24 cellular contexts compared by ENCODE assay signal in the genomic region with DNA sequence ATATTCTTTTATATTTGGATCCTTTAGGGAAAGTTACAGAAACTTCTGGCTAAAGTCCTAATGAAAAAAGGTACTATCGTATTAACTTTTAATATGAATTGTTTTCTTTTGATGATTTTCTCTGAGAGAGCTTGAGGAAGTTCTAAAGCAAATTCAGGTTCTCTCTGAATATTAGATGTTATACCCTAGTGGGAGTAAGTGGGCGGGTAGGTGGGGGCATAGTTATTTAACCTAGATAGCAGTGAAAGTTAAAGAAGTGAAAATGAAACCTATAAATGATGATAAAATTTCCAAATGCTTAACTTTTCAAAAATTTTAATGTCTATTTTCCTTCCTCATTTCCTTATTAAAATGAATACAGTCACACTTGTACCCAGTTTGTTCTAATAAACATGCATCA. TPM values are rescaled to one million over a fixed set of nuclear protein-coding genes. Genes with fewer than 3 reads are reported as not detected.
A peak's percentile ranks its signal among the peaks of the same experiment; 100 is the strongest.
DNase-seq lines count a peak whose midpoint lies in the region; ATAC-seq, FAIRE-seq and TF ChIP-seq lines count a peak whose summit lies in the region.
"Had no signal": no experiment of that assay in that cellular context is flagged by ENCODE, and none has a peak within 500 bp of the region (broad histone marks: within the 10 kb centered on the region; RNA-seq: fewer than 3 reads in every experiment).

No MANE protein-coding gene starts in this region.

- H3K4me3 Mint-ChIP-seq in MCF 10A (ENCODE audit: unreplicated experiment) (no peak overlapping the region), astrocyte (ENCODE audit: unreplicated experiment) (no peak overlapping the region)
- H3K4me3 Mint-ChIP-seq: GM23338, H9, IgD-negative memory B cell had no signal

- H3K4me3 ChIP-seq in breast epithelium = no peak overlapping the region
- H3K4me3 ChIP-seq in astrocyte (ENCODE audit: insufficient read depth, low read depth, low read length) = no peak overlapping the region
- no peak overlapping the region for H3K4me3 ChIP-seq in keratinocyte (ENCODE audit: control insufficient read depth in 2 of 3, extremely low read depth in 1 of 3, insufficient read depth in 2 of 3, low read depth in 1 of 3, low read length in 3 of 3)
- H3K4me3 ChIP-seq in colonic mucosa = no peak overlapping the region
- H3K4me3 ChIP-seq: GM23338 had no signal

- TF ChIP-seq CTCF in MCF 10A (IDR thresholded peaks at IDR 0.05; ENCODE audit: unreplicated experiment) (no peak), breast epithelium (IDR thresholded peaks at IDR 0.05) (no peak), astrocyte (IDR thresholded peaks at IDR 0.05; ENCODE audit: insufficient read depth, low read depth, low read length) (no peak), keratinocyte (optimal IDR thresholded peaks at IDR 0.05 in 1 of 3, IDR thresholded peaks at IDR 0.05 in 1 of 3, conservative IDR thresholded peaks at IDR 0.05 in 1 of 3; ENCODE audit: extremely low read depth in 1 of 3, insufficient read depth in 2 of 3, low read length in 3 of 3) (no peak), colonic mucosa (IDR thresholded peaks at IDR 0.05) (no peak)

- no peak overlapping the region for H3K4me2 ChIP-seq in astrocyte (ENCODE audit: low read length)
- H3K4me2 ChIP-seq in keratinocyte (ENCODE audit: control insufficient read depth, extremely low read depth, insufficient read depth, low read depth, low read length) = no peak overlapping the region
- H3K4me2 ChIP-seq: GM23338 had no signal

- no peaks in the 10 kb centered on the region for H4K20me1 ChIP-seq in astrocyte (ENCODE audit: insufficient read depth, low read length)
- no peaks in the 10 kb centered on the region for H4K20me1 ChIP-seq in keratinocyte (ENCODE audit: control insufficient read depth, extremely low read depth, insufficient read depth, low read length)

- no peak for DNase-seq in MCF 10A (ENCODE audit: unreplicated experiment)
- no peak for DNase-seq in breast epithelium (ENCODE audit: low spot score in 2 of 2)
- DNase-seq in astrocyte (ENCODE audit: low read depth) = no peak
- no peak for DNase-seq in keratinocyte (ENCODE audit: low read depth, low spot score)
- DNase-seq in NCI-H226 = no peak
- no peak for DNase-seq in colonic mucosa
- DNase-seq: 8988T, H9, NCI-H1092, NCI-H1417 treated with DMSO at 0.1 percent for 48 hours, NCI-H187, NCI-H446, NCI-H524 treated with DMSO at 0.1 percent for 48 hours, NCI-H774, SHP77 treated with DMSO at 0.1 percent for 48 hours had no signal

- no peak overlapping the region for H3K27ac Mint-ChIP-seq in MCF 10A (ENCODE audit: low read depth, unreplicated experiment)
- peak overlapping the region; percentile 59 for H3K27ac Mint-ChIP-seq in astrocyte (ENCODE audit: unreplicated experiment)
- H3K27ac Mint-ChIP-seq: GM23338, H9, IgD-negative memory B cell had no signal

- H3K9me3 Mint-ChIP-seq in MCF 10A (ENCODE audit: unreplicated experiment) (peaks cover 20% of the 10 kb centered on the region), astrocyte (ENCODE audit: unreplicated experiment) (peaks cover 13% of the 10 kb centered on the region)
- H3K9me3 Mint-ChIP-seq: GM23338, H9 had no signal

- peaks cover 69% of the 10 kb centered on the region for H3K36me3 Mint-ChIP-seq in MCF 10A (ENCODE audit: insufficient read depth, unreplicated experiment)
- H3K36me3 Mint-ChIP-seq in astrocyte (ENCODE audit: low read depth, unreplicated experiment) = peaks cover 44% of the 10 kb centered on the region

- no peaks in the 10 kb centered on the region for H3K9me3 ChIP-seq in breast epithelium
- H3K9me3 ChIP-seq in astrocyte (ENCODE audit: insufficient read depth, low read depth, low read length) = no peaks in the 10 kb centered on the region
- no peaks in the 10 kb centered on the region for H3K9me3 ChIP-seq in keratinocyte (ENCODE audit: control insufficient read depth, low read depth, low read length)
- no peaks in the 10 kb centered on the region for H3K9me3 ChIP-seq in colonic mucosa

- peaks cover 22% of the 10 kb centered on the region for H3K4me1 Mint-ChIP-seq in MCF 10A (ENCODE audit: insufficient read depth, unreplicated experiment)
- H3K4me1 Mint-ChIP-seq in astrocyte (ENCODE audit: low read depth, unreplicated experiment) = peaks cover 13% of the 10 kb centered on the region

- H2AFZ ChIP-seq in astrocyte (ENCODE audit: low read depth, low read length) (no peak overlapping the region), keratinocyte (ENCODE audit: control insufficient read depth, low read length) (no peak overlapping the region)
- H2AFZ ChIP-seq: GM23338 had no signal

- H3K9ac ChIP-seq in astrocyte (ENCODE audit: low read length) (no peak overlapping the region), keratinocyte (ENCODE audit: control insufficient read depth, extremely low read depth, insufficient read depth, low read length) (no peak overlapping the region), colonic mucosa (ENCODE audit: low read depth in 2 of 2, low read length in 2 of 2) (no peak overlapping the region)
- H3K9ac ChIP-seq: KMS-11 had no signal

- H3K27me3 ChIP-seq in breast epithelium = no peaks in the 10 kb centered on the region
- no peaks in the 10 kb centered on the region for H3K27me3 ChIP-seq in astrocyte (ENCODE audit: insufficient read depth, low read length)
- H3K27me3 ChIP-seq in keratinocyte (ENCODE audit: control insufficient read depth, extremely low read depth, insufficient read depth, low read length) = no peaks in the 10 kb centered on the region
- no peaks in the 10 kb centered on the region for H3K27me3 ChIP-seq in colonic mucosa

- intact Hi-C loops in MCF 10A (cut with micrococcal nuclease) (no loop called here), breast epithelium (cut with DNase I; ENCODE audit: low total_unique reads) (no loop called here), colonic mucosa (cut with DNase I) (no loop called here)

- FAIRE-seq in astrocyte (lab: Jason Lieb, UNC) = no peak
- FAIRE-seq in keratinocyte (lab: Jason Lieb, UNC) = no peak
- FAIRE-seq: D721Med, GM18507 had no signal

- dilution Hi-C loops in keratinocyte (cut with MboI; ENCODE audit: extremely low pct_ligation_motif_present, low sequenced_read_pairs) = no loop called here

- H3K4me1 ChIP-seq in breast epithelium (no peaks in the 10 kb centered on the region), astrocyte (ENCODE audit: insufficient read depth, low read length) (peaks cover 11% of the 10 kb centered on the region), keratinocyte (ENCODE audit: control insufficient read depth, extremely low read depth, insufficient read depth, low read length) (peaks cover 14% of the 10 kb centered on the region), colonic mucosa (no peaks in the 10 kb centered on the region)

- BruUV-seq in MCF 10A (replicated peaks; lab: Mats Ljungman, UMichigan) = TSS peak; percentile 7

- H3K27me3 Mint-ChIP-seq in MCF 10A (ENCODE audit: insufficient read depth, unreplicated experiment) (no peaks in the 10 kb centered on the region), astrocyte (ENCODE audit: low read depth, unreplicated experiment) (no peaks in the 10 kb centered on the region)
- H3K27me3 Mint-ChIP-seq: IgD-negative memory B cell had no signal

- no peak for ATAC-seq in HG02642 (IDR thresholded peaks at IDR 0.05; ENCODE audit: poor library complexity, unreplicated experiment)
- ATAC-seq in HG02973 (IDR thresholded peaks at IDR 0.05; ENCODE audit: unreplicated experiment) = no peak
- ATAC-seq: GM23338 had no signal

- H3K36me3 ChIP-seq in breast epithelium = no peaks in the 10 kb centered on the region
- peaks cover 13% of the 10 kb centered on the region for H3K36me3 ChIP-seq in astrocyte (ENCODE audit: insufficient read depth, low read length)
- peaks cover 5 to 8% of the 10 kb centered on the region in 2 experiments for H3K36me3 ChIP-seq in keratinocyte (ENCODE audit: control insufficient read depth in 2 of 2, extremely low read depth in 1 of 2, insufficient read depth in 2 of 2, low read length in 2 of 2)
- no peaks in the 10 kb centered on the region for H3K36me3 ChIP-seq in colonic mucosa

- H3K27ac ChIP-seq in breast epithelium = no peak overlapping the region
- H3K27ac ChIP-seq in astrocyte (ENCODE audit: low read depth, low read length) = no peak overlapping the region
- H3K27ac ChIP-seq in keratinocyte (ENCODE audit: control insufficient read depth, insufficient read depth, low read length) = peak overlapping the region; percentile 81
- H3K27ac ChIP-seq in colonic mucosa = no peak overlapping the region
- H3K27ac ChIP-seq: HL-60, RWPE1 had no signal

- H3K79me2 ChIP-seq in astrocyte (ENCODE audit: insufficient read depth, low read length) (peaks cover 11% of the 10 kb centered on the region), keratinocyte (ENCODE audit: control insufficient read depth, insufficient read depth, low read length) (no peaks in the 10 kb centered on the region)

- POLR2A ChIA-PET in MCF 10A (lab: Yijun Ruan, JAX) = interaction anchor here (0.7 kb wide), 1 partner anchor 17 kb away, joined by 3 read pairs; no protein-coding TSS in a partner anchor

- TF ChIP-seq POLR2A in breast epithelium (IDR thresholded peaks at IDR 0.05) = no peak

- H3K9me1 ChIP-seq in keratinocyte (ENCODE audit: control insufficient read depth, extremely low read depth, insufficient read depth, low read length) = no peaks in the 10 kb centered on the region

- CTCF ChIA-PET in MCF 10A (lab: Yijun Ruan, JAX) = interaction anchor here (0.6 kb wide), 1 partner anchor 190 kb away, joined by 3 read pairs; no protein-coding TSS in a partner anchor

RNA-seq across cellular contexts. Expression of a gene that starts 26.2 kb away (rescaled TPM):
- not detected in 2 replicates for total RNA-seq in MCF 10A (2022)
- total RNA-seq in breast epithelium = under 1 TPM; 0.29 to 0.33 (median 0.32) TPM
- 0.39 and 0.60 TPM in 2 replicates for total RNA-seq in astrocyte
- not detected in 3 replicates for polyA plus RNA-seq in keratinocyte
- polyA plus RNA-seq in keratinocyte (2011; ENCODE audit: low read depth) = not detected
- polyA plus RNA-seq in keratinocyte (2011; cell fraction: cytosol; rRNA removed) = not detected in 2 replicates
- polyA plus RNA-seq in keratinocyte (2011; cell fraction: nucleus; rRNA removed) = not detected in 2 replicates
- 0.14 TPM in 1 of 2 replicates, not detected in the other for polyA plus RNA-seq in keratinocyte (2012; ENCODE audit: low replicate concordance)
- not detected in 3 replicates for polyA minus RNA-seq in keratinocyte
- polyA minus RNA-seq in keratinocyte (2011; cell fraction: cytosol; rRNA and poly(A)+ RNA removed) = not detected
- not detected in 2 replicates for polyA minus RNA-seq in keratinocyte (2011; cell fraction: nucleus; rRNA and poly(A)+ RNA removed)
- total RNA-seq in colonic mucosa = under 1 TPM; 0.57 to 0.80 TPM
- total RNA-seq: GM23338, H9 had no signal
